In genomic region chr2:30338475-30338874, GRCh38 we compare ENCODE assay signal across 18 cellular contexts.
A peak's percentile ranks its signal among the peaks of the same experiment; 100 is the strongest.
DNase-seq lines count a peak whose midpoint lies in the region; ATAC-seq lines count a peak whose summit lies in the region.
"Had no signal": no experiment of that assay in that cellular context is flagged by ENCODE, and none has a peak within 500 bp of the region (broad histone marks: within the 10 kb centered on the region; RNA-seq: fewer than 3 reads in every experiment).

No MANE protein-coding gene starts in this region.

- DNase-seq in stimulated activated naive CD8-positive, alpha-beta T cell treated with anti-CD3 and anti-CD28 coated beads, Interleukin-15, amount 100 ng/mL, for 72 hours = no peak
- DNase-seq in T-cell (no peak), immature natural killer cell (no peak), NCI-H526 (lab: John Stamatoyannopoulos, UW) (no peak)
- DNase-seq: activated T-cell treated with anti-CD3 and anti-CD28 coated beads, Interleukin-2, amount 50 U/mL, for 48 hours; GDM1; Karpas-422; mucosa of descending colon; NCI-H1105 treated with DMSO at 0.1 percent for 48 hours; NCI-H774; PC-9 had no signal

- no peak overlapping the region for H3K4me3 Mint-ChIP-seq in stimulated activated naive CD8-positive, alpha-beta T cell treated with anti-CD3 and anti-CD28 coated beads, Interleukin-15, Interleukin-2, amounts not matched to agents 100 ng/mL and 50 ng/mL, for 24 hours
- H3K4me3 Mint-ChIP-seq in stimulated activated naive CD8-positive, alpha-beta T cell treated with anti-CD3 and anti-CD28 coated beads, Interleukin-15, amount 100 ng/mL, for 72 hours = no peak overlapping the region
- H3K4me3 Mint-ChIP-seq in T-cell (peak overlapping the region in 1 of 3 donors; percentile 78), immature natural killer cell (no peak overlapping the region)

- H3K36me3 Mint-ChIP-seq in stimulated activated naive CD8-positive, alpha-beta T cell treated with anti-CD3 and anti-CD28 coated beads, Interleukin-15, Interleukin-2, amounts not matched to agents 100 ng/mL and 50 ng/mL, for 24 hours (ENCODE audit: low read depth) = peaks cover 23% of the 10 kb centered on the region
- H3K36me3 Mint-ChIP-seq in T-cell = peaks cover 9% of the 10 kb centered on the region
- H3K36me3 Mint-ChIP-seq in immature natural killer cell = peaks cover 4 to 8% (median 8%) of the 10 kb centered on the region in 3 donors

- no peaks in the 10 kb centered on the region for H3K27me3 Mint-ChIP-seq in stimulated activated naive CD8-positive, alpha-beta T cell treated with anti-CD3 and anti-CD28 coated beads, Interleukin-15, Interleukin-2, amounts not matched to agents 100 ng/mL and 50 ng/mL, for 24 hours
- no peaks in the 10 kb centered on the region for H3K27me3 Mint-ChIP-seq in stimulated activated naive CD8-positive, alpha-beta T cell treated with anti-CD3 and anti-CD28 coated beads, Interleukin-15, amount 100 ng/mL, for 72 hours
- H3K27me3 Mint-ChIP-seq in T-cell (no peaks in the 10 kb centered on the region), immature natural killer cell (ENCODE audit: low read depth in 3 of 3) (peaks cover 0 to 2% (median 1%) of the 10 kb centered on the region in 3 donors)

- POLR2A ChIA-PET in T-cell (lab: Charles Lee) = no interaction called here

- peak overlapping the region; percentile 98 for H3K27ac Mint-ChIP-seq in stimulated activated naive CD8-positive, alpha-beta T cell treated with anti-CD3 and anti-CD28 coated beads, Interleukin-15, Interleukin-2, amounts not matched to agents 100 ng/mL and 50 ng/mL, for 24 hours
- H3K27ac Mint-ChIP-seq in stimulated activated naive CD8-positive, alpha-beta T cell treated with anti-CD3 and anti-CD28 coated beads, Interleukin-15, amount 100 ng/mL, for 72 hours = peak overlapping the region in 1 of 2 donors; percentile 19
- H3K27ac Mint-ChIP-seq in T-cell (peak overlapping the region; percentile 98 to 99), immature natural killer cell (peak overlapping the region; percentile 91 to 98 (median 96))

- peaks cover 15% of the 10 kb centered on the region for H3K9me3 Mint-ChIP-seq in stimulated activated naive CD8-positive, alpha-beta T cell treated with anti-CD3 and anti-CD28 coated beads, Interleukin-15, Interleukin-2, amounts not matched to agents 100 ng/mL and 50 ng/mL, for 24 hours
- H3K9me3 Mint-ChIP-seq in stimulated activated naive CD8-positive, alpha-beta T cell treated with anti-CD3 and anti-CD28 coated beads, Interleukin-15, amount 100 ng/mL, for 72 hours = peaks cover 16 to 21% of the 10 kb centered on the region in 2 donors
- H3K9me3 Mint-ChIP-seq in T-cell = peaks cover 4 to 10% (median 8%) of the 10 kb centered on the region in 3 donors
- H3K9me3 Mint-ChIP-seq in immature natural killer cell = peaks cover 0 to 6% (median 2%) of the 10 kb centered on the region in 6 donors

- ATAC-seq in stimulated activated naive CD8-positive, alpha-beta T cell treated with anti-CD3 and anti-CD28 coated beads, Interleukin-15, amount 100 ng/mL, for 72 hours = no peak
- ATAC-seq in T-cell (replicated peaks in 1 of 4) (no peak), GM19467 (IDR thresholded peaks at IDR 0.05; ENCODE audit: unreplicated experiment) (no peak), HG03139 (IDR thresholded peaks at IDR 0.05; ENCODE audit: unreplicated experiment) (no peak)
- ATAC-seq: esophagus mucosa, HCT116, left lobe of liver, mucosa of descending colon, sciatic nerve had no signal

- CTCF ChIA-PET in T-cell (lab: Charles Lee) = no interaction called here

- H3K4me1 Mint-ChIP-seq in stimulated activated naive CD8-positive, alpha-beta T cell treated with anti-CD3 and anti-CD28 coated beads, Interleukin-15, Interleukin-2, amounts not matched to agents 100 ng/mL and 50 ng/mL, for 24 hours (ENCODE audit: low read depth) = peaks cover 83% of the 10 kb centered on the region
- H3K4me1 Mint-ChIP-seq in stimulated activated naive CD8-positive, alpha-beta T cell treated with anti-CD3 and anti-CD28 coated beads, Interleukin-15, amount 100 ng/mL, for 72 hours = peaks cover 77% of the 10 kb centered on the region
- peaks cover 71 to 75% (median 73%) of the 10 kb centered on the region in 3 donors for H3K4me1 Mint-ChIP-seq in T-cell
- H3K4me1 Mint-ChIP-seq in immature natural killer cell = peaks cover 59 to 61% of the 10 kb centered on the region in 2 donors
